ENCODE assay signal across 8 cellular contexts in the genomic region with DNA sequence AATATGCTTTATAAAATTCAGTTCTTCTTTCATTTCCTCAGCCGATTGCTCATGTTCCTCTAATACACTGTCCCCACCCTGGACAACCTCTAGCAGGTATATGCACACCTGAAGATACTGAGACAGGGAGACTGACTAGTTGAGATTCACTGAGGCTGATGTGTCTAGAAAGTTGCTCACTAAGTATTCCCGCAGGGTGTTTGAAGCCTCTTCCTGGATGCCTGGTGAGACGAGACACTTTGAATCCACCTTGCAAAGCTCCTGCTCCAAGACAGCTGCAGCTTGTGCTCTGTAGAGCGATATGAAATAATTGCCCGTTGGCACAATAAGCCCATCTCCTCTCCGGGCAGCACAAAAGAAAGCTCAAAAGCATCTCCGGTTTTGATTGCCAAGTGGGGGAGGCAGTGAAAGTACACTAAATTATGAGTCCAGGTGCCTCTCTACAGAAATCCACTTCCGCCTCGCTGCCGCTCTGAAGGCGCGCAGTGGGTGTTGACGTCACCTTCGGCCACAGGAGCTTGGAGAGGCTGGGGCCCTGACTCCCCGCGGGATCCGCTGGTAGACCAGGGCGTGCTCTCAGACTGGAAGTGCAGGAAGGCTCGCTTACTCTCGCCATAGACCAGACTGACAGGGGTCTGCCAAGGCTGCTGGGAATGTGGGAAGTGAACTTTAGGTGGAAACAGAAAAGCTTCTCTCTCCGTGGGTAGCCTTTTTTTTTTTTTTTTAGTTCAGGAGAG. TPM values are rescaled to one million over a fixed set of nuclear protein-coding genes. Genes with fewer than 3 reads are reported as not detected.
A peak's percentile ranks its signal among the peaks of the same experiment; 100 is the strongest.
DNase-seq lines count a peak whose midpoint lies in the region; ATAC-seq and TF ChIP-seq lines count a peak whose summit lies in the region.

No MANE protein-coding gene starts in this region.

- H3K36me3 ChIP-seq in colonic mucosa = no peaks in the 10 kb centered on the region

- H3K27me3 ChIP-seq in colonic mucosa = no peaks in the 10 kb centered on the region

- TF ChIP-seq CTCF in colonic mucosa (IDR thresholded peaks at IDR 0.05) = no peak

- H3K4me1 ChIP-seq in colonic mucosa = no peaks in the 10 kb centered on the region

- peak overlapping the region; percentile 30 for H3K27ac ChIP-seq in colonic mucosa

- H3K9me3 ChIP-seq in colonic mucosa = no peaks in the 10 kb centered on the region

- peak overlapping the region; percentile 27 to 52 for H3K9ac ChIP-seq in colonic mucosa (ENCODE audit: low read depth in 2 of 2, low read length in 2 of 2)

- intact Hi-C loops in colonic mucosa (cut with DNase I) = loop anchor here (5.0 kb wide), 1 partner anchor 57 kb away; a partner anchor contains a TSS

- ATAC-seq in GM18868 (IDR thresholded peaks at IDR 0.05; ENCODE audit: unreplicated experiment) = peak; percentile 100
- peak; percentile 99 for ATAC-seq in HG03039 (IDR thresholded peaks at IDR 0.05; ENCODE audit: unreplicated experiment)

- H3K4me3 ChIP-seq in colonic mucosa = peak overlapping the region; percentile 15

- DNase-seq in NCI-H2107 (lab: John Stamatoyannopoulos, UW) (peak; percentile 91), colonic mucosa (peak; percentile 85), midbrain (lab: John Stamatoyannopoulos, UW) (peak; percentile 12), T1000 (lab: John Stamatoyannopoulos, UW) (no peak)
- peak; percentile 37 to 57 for DNase-seq in activated CD4-positive, alpha-beta T cell treated with anti-CD3 and anti-CD28 coated beads for 24 hours (ENCODE audit: low read depth in 2 of 2)
- DNase-seq in stimulated activated CD8-positive, alpha-beta memory T cell treated with anti-CD3 and anti-CD28 coated beads, Interleukin-4, amount 100 ng/mL, for 24 hours (ENCODE audit: low read depth) = peak; percentile 51

RNA-seq across cellular contexts. Expression of a gene that starts 46.3 kb away (rescaled TPM):
- 100 to 1,000 TPM; 438 to 531 TPM for total RNA-seq in colonic mucosa

RNA-seq across cellular contexts. Expression of a gene that starts 50.0 kb away (rescaled TPM):
- under 1 TPM in 1 of 2 donors, not detected in 1; 0.10 TPM for total RNA-seq in colonic mucosa

RNA-seq across cellular contexts. Expression of a gene that starts 54.8 kb away (rescaled TPM):
- total RNA-seq in colonic mucosa = not detected
